Comparison of ENCODE assay signal across 32 cellular contexts in the genomic region with DNA sequence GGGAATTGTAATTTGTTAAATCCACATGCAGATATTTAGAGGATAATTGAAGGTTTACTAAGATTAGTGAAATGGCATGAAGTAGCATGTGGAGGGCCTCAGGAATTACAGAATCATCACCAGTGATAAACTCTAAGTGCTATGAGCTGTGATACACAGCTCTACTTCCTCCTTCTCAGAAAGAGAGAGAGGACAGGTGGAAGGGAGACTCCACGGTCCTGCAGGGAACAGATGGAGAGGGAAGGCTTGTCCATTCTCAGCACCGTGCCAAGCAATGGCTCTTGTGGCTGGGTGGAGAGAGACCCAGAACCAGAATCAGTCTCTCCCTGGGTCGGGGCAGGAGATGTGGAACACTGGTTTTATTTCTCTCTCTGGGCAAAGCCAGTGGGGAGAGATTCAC. TPM values are rescaled to one million over a fixed set of nuclear protein-coding genes. Genes with fewer than 3 reads are reported as not detected.
"Had no signal": no experiment of that assay in that cellular context is flagged by ENCODE, and none has a peak within 500 bp of the region (broad histone marks: within the 10 kb centered on the region; RNA-seq: fewer than 3 reads in every experiment).

No MANE protein-coding gene starts in this region.

- H3K9me3 ChIP-seq: ascending aorta, gastrocnemius medialis, pancreas, prostate gland, sigmoid colon, thyroid gland, vagina had no signal

- H3K27ac ChIP-seq: ascending aorta, cardiac muscle cell, gastrocnemius medialis, pancreas, prostate gland, sigmoid colon, stomach, thyroid gland, upper lobe of left lung, vagina had no signal

- DNase-seq: activated CD4-positive, alpha-beta T cell treated with anti-CD3 and anti-CD28 coated beads for 1 hour; activated CD4-positive, alpha-beta T cell treated with anti-CD3 and anti-CD28 coated beads, Interleukin-2, amount 50 U/mL, for 1 hour; activated CD8-positive, alpha-beta T cell treated with anti-CD3 and anti-CD28 coated beads, Interleukin-2, amount 10 ng/mL, durations not matched to agents 7 days and 5 days; activated effector memory CD4-positive, alpha-beta T cell treated with Interleukin-2 at 50 U/mL for 16 hours; activated naive CD4-positive, alpha-beta T cell treated with anti-CD3 and anti-CD28 coated beads for 36 hours; activated naive CD8-positive, alpha-beta T cell treated with anti-CD3 and anti-CD28 coated beads for 36 hours; cortex of kidney; effector memory CD8-positive, alpha-beta T cell; erythroblast; gastrocnemius medialis; glutamatergic neuron; islet precursor cell; left ventricle myocardium superior; nucleus accumbens; pancreas; sigmoid colon; stimulated activated CD4-positive, alpha-beta T cell treated with anti-CD3 and anti-CD28 coated beads, Interleukin-4, amount 100 ng/mL, for 24 hours; stomach; thyroid gland; upper lobe of left lung had no signal

- ATAC-seq: activated CD8-positive, alpha-beta T cell treated with anti-CD3 and anti-CD28 coated beads, Interleukin-2, amount 10 ng/mL, durations not matched to agents 7 days and 5 days; effector memory CD8-positive, alpha-beta T cell; gastrocnemius medialis; left ventricle myocardium superior; pancreas; stimulated activated effector memory CD8-positive, alpha-beta T cell treated with anti-CD3 and anti-CD28 coated beads, Interleukin-12 subunit alpha, Interleukin-12 subunit beta, amount 100 ng/mL, for 72 hours had no signal

- H3K4me1 ChIP-seq: ascending aorta, gastrocnemius medialis, pancreas, prostate gland, sigmoid colon, thyroid gland, upper lobe of left lung, vagina had no signal

- H3K4me1 Mint-ChIP-seq: activated naive CD8-positive, alpha-beta T cell treated with anti-CD3 and anti-CD28 coated beads for 36 hours; brain had no signal

- H3K4me3 ChIP-seq: ascending aorta, cardiac muscle cell, gastrocnemius medialis, pancreas, prostate gland, sigmoid colon, stomach, thyroid gland, upper lobe of left lung, vagina had no signal

- H3K27me3 ChIP-seq: ascending aorta, cardiac muscle cell, gastrocnemius medialis, pancreas, sigmoid colon, thyroid gland, upper lobe of left lung, vagina had no signal

- H3K9me3 Mint-ChIP-seq: activated naive CD4-positive, alpha-beta T cell treated with anti-CD3 and anti-CD28 coated beads for 36 hours had no signal

- H3K27ac Mint-ChIP-seq: activated CD8-positive, alpha-beta T cell treated with anti-CD3 and anti-CD28 coated beads, Interleukin-2, amount 10 ng/mL, durations not matched to agents 7 days and 5 days; activated naive CD4-positive, alpha-beta T cell treated with anti-CD3 and anti-CD28 coated beads for 36 hours; activated naive CD8-positive, alpha-beta T cell treated with anti-CD3 and anti-CD28 coated beads for 36 hours; brain; effector memory CD8-positive, alpha-beta T cell; stimulated activated effector memory CD8-positive, alpha-beta T cell treated with anti-CD3 and anti-CD28 coated beads, Interleukin-12 subunit alpha, Interleukin-12 subunit beta, amount 100 ng/mL, for 72 hours; T-helper 1 cell treated with Interleukin-12 subunit alpha and Interleukin-12 subunit beta and Interleukin-4 antibody, amounts not matched to agents 30 μg/mL and 1 μg/mL, for 36 hours had no signal

- H3K4me3 Mint-ChIP-seq: activated CD8-positive, alpha-beta T cell treated with anti-CD3 and anti-CD28 coated beads, Interleukin-2, amount 10 ng/mL, durations not matched to agents 7 days and 5 days; activated naive CD4-positive, alpha-beta T cell treated with anti-CD3 and anti-CD28 coated beads for 36 hours; activated naive CD8-positive, alpha-beta T cell treated with anti-CD3 and anti-CD28 coated beads for 36 hours; brain; effector memory CD8-positive, alpha-beta T cell; stimulated activated effector memory CD8-positive, alpha-beta T cell treated with anti-CD3 and anti-CD28 coated beads, Interleukin-12 subunit alpha, Interleukin-12 subunit beta, amount 100 ng/mL, for 72 hours; T-helper 1 cell treated with Interleukin-12 subunit alpha and Interleukin-12 subunit beta and Interleukin-4 antibody, amounts not matched to agents 30 μg/mL and 1 μg/mL, for 36 hours had no signal

- H3K36me3 ChIP-seq: ascending aorta, cardiac muscle cell, gastrocnemius medialis, pancreas, prostate gland, sigmoid colon, stomach, thyroid gland, upper lobe of left lung, vagina had no signal

RNA-seq across cellular contexts. Expression of gene LYPD8, which starts 27.8 kb away (rescaled TPM):
- total RNA-seq: activated CD8-positive, alpha-beta T cell treated with anti-CD3 and anti-CD28 coated beads, Interleukin-2, amount 10 ng/mL, durations not matched to agents 7 days and 5 days; activated naive CD4-positive, alpha-beta T cell treated with anti-CD3 and anti-CD28 coated beads for 36 hours; activated naive CD8-positive, alpha-beta T cell treated with anti-CD3 and anti-CD28 coated beads for 36 hours; ascending aorta; cardiac muscle cell; chondrocyte; left ventricle myocardium superior; lung microvascular endothelial cell; mesenteric fat pad; mucosa of gallbladder; pancreas; prostate gland; thyroid gland; upper lobe of left lung; vagina had no signal
- polyA plus RNA-seq: cardiac muscle cell, neural cell, pancreas had no signal
